In the genomic region with DNA sequence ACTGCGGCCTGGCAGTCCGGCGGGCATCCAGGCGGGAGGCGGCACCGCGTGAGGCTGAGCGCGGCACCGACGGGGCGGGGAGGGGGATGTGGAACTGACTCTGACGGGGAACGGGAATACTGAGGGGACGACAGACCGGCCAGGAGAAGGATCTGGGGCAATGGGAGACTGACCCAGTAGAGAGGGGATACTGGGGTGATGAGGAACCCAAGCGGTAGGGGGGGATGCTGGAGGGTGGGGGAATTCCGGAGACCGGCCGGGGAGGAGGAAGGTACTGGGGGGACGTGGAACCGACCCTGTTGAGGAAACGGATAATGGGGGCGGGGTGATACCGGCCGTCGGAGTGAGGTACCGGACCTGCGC, we compare ENCODE assay signal across 1 cellular context.
TF ChIP-seq lines count a peak whose summit lies in the region.

No MANE protein-coding gene starts in this region.

TF ChIP-seq in HepG2, 621 proteins besides CTCF, POLR2A, EP300 and RAD21:
- TF ChIP-seq HNRNPK (IDR thresholded peaks at IDR 0.05; ENCODE audit: low read depth, low read length, poor library complexity, severe bottlenecking) (no peak), ZNF274 (CRISPR knock-in tag; IDR thresholded peaks at IDR 0.05) (no peak), CEBPB (IDR thresholded peaks at IDR 0.05; ENCODE audit: borderline replicate concordance, low read depth, low read length) (no peak), SSRP1 (CRISPR knock-in tag; IDR thresholded peaks at IDR 0.05) (no peak), ZNF430 (CRISPR knock-in tag; IDR thresholded peaks at IDR 0.05) (0 out of 2 replicates have a peak, but pooled peaks have one; percentile 16), ZNF777 (CRISPR knock-in tag; IDR thresholded peaks at IDR 0.05) (peak; percentile 45; the same call in 1 of the 2 replicates), SRY (CRISPR knock-in tag; IDR thresholded peaks at IDR 0.05) (no peak), THAP8 (CRISPR knock-in tag; IDR thresholded peaks at IDR 0.05; ENCODE audit: borderline replicate concordance) (no peak), REL (CRISPR knock-in tag; conservative IDR thresholded peaks at IDR 0.05) (peak; percentile 14; the same call in 1 of the 2 replicates), ZNF607 (CRISPR knock-in tag; IDR thresholded peaks at IDR 0.05; ENCODE audit: borderline replicate concordance) (peak; percentile 39; the same call in 1 of the 2 replicates), JARID2 (CRISPR knock-in tag; IDR thresholded peaks at IDR 0.05; ENCODE audit: insufficient replicate concordance) (no peak), MAX (IDR thresholded peaks at IDR 0.05) (0 out of 2 replicates have a peak, but pooled peaks have one; percentile 0), ZFP36L1 (CRISPR knock-in tag; IDR thresholded peaks at IDR 0.05) (no peak), ATF4 (CRISPR knock-in tag; IDR thresholded peaks at IDR 0.05) (no peak), POLR2G (IDR thresholded peaks at IDR 0.05; ENCODE audit: low read depth, low read length) (no peak), CHD2 (IDR thresholded peaks at IDR 0.05; ENCODE audit: low read depth, low read length) (no peak), ZNF605 (CRISPR knock-in tag; IDR thresholded peaks at IDR 0.05) (peak; percentile 11; the same call in 1 of the 2 replicates), SETDB1 (CRISPR knock-in tag; IDR thresholded peaks at IDR 0.05; ENCODE audit: borderline replicate concordance) (no peak), ZNF619 (CRISPR knock-in tag; IDR thresholded peaks at IDR 0.05) (no peak), ZNF20 (CRISPR knock-in tag; IDR thresholded peaks at IDR 0.05) (no peak), SMAD1 (CRISPR knock-in tag; IDR thresholded peaks at IDR 0.05; ENCODE audit: borderline replicate concordance, low read depth) (0 out of 2 replicates have a peak, but pooled peaks have one; percentile 3), CREM (IDR thresholded peaks at IDR 0.05) (no peak), CREM (CRISPR knock-in tag; IDR thresholded peaks at IDR 0.05) (no peak), HDAC6 (IDR thresholded peaks at IDR 0.05; ENCODE audit: low read depth, low read length) (no peak), TARDBP (CRISPR knock-in tag; IDR thresholded peaks at IDR 0.05) (no peak), REXO4 (CRISPR knock-in tag; IDR thresholded peaks at IDR 0.05; ENCODE audit: borderline replicate concordance) (no peak), ZNF333 (CRISPR knock-in tag; IDR thresholded peaks at IDR 0.05; ENCODE audit: borderline replicate concordance) (0 out of 2 replicates have a peak, but pooled peaks have one; percentile 16), ZBTB3 (CRISPR knock-in tag; IDR thresholded peaks at IDR 0.05; ENCODE audit: borderline replicate concordance, low read depth) (no peak), SNAPC2 (CRISPR knock-in tag; IDR thresholded peaks at IDR 0.05) (0 out of 2 replicates have a peak, but pooled peaks have one; percentile 8), KAT2B (IDR thresholded peaks at IDR 0.05; ENCODE audit: borderline replicate concordance, low read depth, low read length) (no peak), RNF2 (conservative IDR thresholded peaks at IDR 0.05; ENCODE audit: low read depth) (no peak), TERF1 (CRISPR knock-in tag; IDR thresholded peaks at IDR 0.05) (0 out of 2 replicates have a peak, but pooled peaks have one; percentile 34), ZFX (CRISPR knock-in tag; IDR thresholded peaks at IDR 0.05; ENCODE audit: low read depth) (peak; percentile 43; the same call in 1 of the 2 replicates), ARNTL (CRISPR knock-in tag; IDR thresholded peaks at IDR 0.05) (no peak), ZNF737 (CRISPR knock-in tag; IDR thresholded peaks at IDR 0.05; ENCODE audit: borderline replicate concordance) (no peak), KLF6 (CRISPR knock-in tag; IDR thresholded peaks at IDR 0.05) (no peak)
- TF ChIP-seq, protein P1, sequence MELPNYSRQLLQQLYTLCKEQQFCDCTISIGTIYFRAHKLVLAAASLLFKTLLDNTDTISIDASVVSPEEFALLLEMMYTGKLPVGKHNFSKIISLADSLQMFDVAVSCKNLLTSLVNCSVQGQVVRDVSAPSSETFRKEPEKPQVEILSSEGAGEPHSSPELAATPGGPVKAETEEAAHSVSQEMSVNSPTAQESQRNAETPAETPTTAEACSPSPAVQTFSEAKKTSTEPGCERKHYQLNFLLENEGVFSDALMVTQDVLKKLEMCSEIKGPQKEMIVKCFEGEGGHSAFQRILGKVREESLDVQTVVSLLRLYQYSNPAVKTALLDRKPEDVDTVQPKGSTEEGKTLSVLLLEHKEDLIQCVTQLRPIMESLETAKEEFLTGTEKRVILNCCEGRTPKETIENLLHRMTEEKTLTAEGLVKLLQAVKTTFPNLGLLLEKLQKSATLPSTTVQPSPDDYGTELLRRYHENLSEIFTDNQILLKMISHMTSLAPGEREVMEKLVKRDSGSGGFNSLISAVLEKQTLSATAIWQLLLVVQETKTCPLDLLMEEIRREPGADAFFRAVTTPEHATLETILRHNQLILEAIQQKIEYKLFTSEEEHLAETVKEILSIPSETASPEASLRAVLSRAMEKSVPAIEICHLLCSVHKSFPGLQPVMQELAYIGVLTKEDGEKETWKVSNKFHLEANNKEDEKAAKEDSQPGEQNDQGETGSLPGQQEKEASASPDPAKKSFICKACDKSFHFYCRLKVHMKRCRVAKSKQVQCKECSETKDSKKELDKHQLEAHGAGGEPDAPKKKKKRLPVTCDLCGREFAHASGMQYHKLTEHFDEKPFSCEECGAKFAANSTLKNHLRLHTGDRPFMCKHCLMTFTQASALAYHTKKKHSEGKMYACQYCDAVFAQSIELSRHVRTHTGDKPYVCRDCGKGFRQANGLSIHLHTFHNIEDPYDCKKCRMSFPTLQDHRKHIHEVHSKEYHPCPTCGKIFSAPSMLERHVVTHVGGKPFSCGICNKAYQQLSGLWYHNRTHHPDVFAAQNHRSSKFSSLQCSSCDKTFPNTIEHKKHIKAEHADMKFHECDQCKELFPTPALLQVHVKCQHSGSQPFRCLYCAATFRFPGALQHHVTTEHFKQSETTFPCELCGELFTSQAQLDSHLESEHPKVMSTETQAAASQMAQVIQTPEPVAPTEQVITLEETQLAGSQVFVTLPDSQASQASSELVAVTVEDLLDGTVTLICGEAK (IDR thresholded peaks at IDR 0.05) = no peak
- TF ChIP-seq, protein P1 (CRISPR knock-in tag; IDR thresholded peaks at IDR 0.05) = no peak
- TF ChIP-seq, protein P2, sequence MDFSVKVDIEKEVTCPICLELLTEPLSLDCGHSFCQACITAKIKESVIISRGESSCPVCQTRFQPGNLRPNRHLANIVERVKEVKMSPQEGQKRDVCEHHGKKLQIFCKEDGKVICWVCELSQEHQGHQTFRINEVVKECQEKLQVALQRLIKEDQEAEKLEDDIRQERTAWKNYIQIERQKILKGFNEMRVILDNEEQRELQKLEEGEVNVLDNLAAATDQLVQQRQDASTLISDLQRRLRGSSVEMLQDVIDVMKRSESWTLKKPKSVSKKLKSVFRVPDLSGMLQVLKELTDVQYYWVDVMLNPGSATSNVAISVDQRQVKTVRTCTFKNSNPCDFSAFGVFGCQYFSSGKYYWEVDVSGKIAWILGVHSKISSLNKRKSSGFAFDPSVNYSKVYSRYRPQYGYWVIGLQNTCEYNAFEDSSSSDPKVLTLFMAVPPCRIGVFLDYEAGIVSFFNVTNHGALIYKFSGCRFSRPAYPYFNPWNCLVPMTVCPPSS (IDR thresholded peaks at IDR 0.05) = no peak
- TF ChIP-seq, protein P3, sequence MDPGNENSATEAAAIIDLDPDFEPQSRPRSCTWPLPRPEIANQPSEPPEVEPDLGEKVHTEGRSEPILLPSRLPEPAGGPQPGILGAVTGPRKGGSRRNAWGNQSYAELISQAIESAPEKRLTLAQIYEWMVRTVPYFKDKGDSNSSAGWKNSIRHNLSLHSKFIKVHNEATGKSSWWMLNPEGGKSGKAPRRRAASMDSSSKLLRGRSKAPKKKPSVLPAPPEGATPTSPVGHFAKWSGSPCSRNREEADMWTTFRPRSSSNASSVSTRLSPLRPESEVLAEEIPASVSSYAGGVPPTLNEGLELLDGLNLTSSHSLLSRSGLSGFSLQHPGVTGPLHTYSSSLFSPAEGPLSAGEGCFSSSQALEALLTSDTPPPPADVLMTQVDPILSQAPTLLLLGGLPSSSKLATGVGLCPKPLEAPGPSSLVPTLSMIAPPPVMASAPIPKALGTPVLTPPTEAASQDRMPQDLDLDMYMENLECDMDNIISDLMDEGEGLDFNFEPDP (CRISPR knock-in tag; conservative IDR thresholded peaks at IDR 0.05) = no peak
- TF ChIP-seq, protein P4, sequence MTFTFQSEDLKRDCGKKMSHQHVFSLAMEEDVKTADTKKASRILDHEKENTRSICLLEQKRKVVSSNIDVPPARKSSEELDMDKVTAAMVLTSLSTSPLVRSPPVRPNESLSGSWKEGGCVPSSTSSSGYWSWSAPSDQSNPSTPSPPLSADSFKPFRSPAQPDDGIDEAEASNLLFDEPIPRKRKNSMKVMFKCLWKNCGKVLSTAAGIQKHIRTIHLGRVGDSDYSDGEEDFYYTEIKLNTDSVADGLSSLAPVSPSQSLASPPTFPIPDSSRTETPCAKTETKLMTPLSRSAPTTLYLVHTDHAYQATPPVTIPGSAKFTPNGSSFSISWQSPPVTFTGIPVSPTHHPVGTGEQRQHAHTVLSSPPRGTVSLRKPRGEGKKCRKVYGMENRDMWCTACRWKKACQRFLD (CRISPR knock-in tag; IDR thresholded peaks at IDR 0.05; ENCODE audit: borderline replicate concordance) = no peak
- TF ChIP-seq, protein P5, sequence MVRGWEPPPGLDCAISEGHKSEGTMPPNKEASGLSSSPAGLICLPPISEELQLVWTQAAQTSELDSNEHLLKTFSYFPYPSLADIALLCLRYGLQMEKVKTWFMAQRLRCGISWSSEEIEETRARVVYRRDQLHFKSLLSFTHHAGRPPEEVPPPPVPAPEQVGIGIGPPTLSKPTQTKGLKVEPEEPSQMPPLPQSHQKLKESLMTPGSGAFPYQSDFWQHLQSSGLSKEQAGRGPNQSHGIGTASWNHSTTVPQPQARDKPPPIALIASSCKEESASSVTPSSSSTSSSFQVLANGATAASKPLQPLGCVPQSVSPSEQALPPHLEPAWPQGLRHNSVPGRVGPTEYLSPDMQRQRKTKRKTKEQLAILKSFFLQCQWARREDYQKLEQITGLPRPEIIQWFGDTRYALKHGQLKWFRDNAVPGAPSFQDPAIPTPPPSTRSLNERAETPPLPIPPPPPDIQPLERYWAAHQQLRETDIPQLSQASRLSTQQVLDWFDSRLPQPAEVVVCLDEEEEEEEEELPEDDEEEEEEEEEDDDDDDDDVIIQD (CRISPR knock-in tag; IDR thresholded peaks at IDR 0.05; ENCODE audit: low read depth) = no peak
